Comparison of ENCODE assay signal across 1 cellular context in the genomic region with DNA sequence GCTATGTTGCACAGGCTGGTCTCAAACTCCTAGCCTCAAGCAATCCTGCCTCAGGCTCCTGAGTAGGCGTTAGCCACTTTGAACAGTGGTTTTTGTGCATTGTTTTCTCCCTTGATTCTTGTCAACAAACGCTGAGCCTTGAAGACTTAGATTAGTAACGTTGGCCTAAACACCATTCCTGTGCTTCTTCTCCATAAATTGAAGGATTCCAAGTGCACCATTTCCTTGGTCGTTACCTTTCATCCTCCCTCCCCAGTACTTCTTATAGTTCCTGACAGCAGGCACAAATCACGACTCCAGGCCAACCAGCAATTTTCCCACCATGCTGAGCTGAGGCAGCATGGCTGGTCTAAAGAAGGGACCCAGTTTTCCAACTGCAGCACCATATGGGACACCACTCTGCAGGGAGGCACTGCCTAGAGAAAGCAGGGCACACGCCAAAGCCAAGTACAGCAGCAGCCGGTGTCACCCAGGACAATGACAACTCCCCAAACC.
TF ChIP-seq lines count a peak whose summit lies in the region.

No MANE protein-coding gene starts in this region.

TF ChIP-seq in H1, 55 proteins besides CTCF, POLR2A, EP300 and RAD21:
- TF ChIP-seq CBX8 (IDR thresholded peaks at IDR 0.05; ENCODE audit: borderline replicate concordance, low read depth, low read length) (no peak), FOSL1 (IDR thresholded peaks at IDR 0.05; ENCODE audit: insufficient read depth, low read depth, low read length) (no peak), SUZ12 (IDR thresholded peaks at IDR 0.05; ENCODE audit: low read length) (no peak), EZH2 (IDR thresholded peaks at IDR 0.05; ENCODE audit: low read depth, low read length, severe bottlenecking) (no peak), POLR2AphosphoS5 (IDR thresholded peaks at IDR 0.05; ENCODE audit: low read depth, low read length) (peak; percentile 69)
- TF ChIP-seq, protein P1, sequence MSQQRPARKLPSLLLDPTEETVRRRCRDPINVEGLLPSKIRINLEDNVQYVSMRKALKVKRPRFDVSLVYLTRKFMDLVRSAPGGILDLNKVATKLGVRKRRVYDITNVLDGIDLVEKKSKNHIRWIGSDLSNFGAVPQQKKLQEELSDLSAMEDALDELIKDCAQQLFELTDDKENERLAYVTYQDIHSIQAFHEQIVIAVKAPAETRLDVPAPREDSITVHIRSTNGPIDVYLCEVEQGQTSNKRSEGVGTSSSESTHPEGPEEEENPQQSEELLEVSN (IDR thresholded peaks at IDR 0.05), result no peak
TF ChIP-seq in H1: peak in this region for 1.
